Comparison of ENCODE assay signal across 8 cellular contexts in genomic region chr7:2353113-2353512, GRCh38. TPM values are rescaled to one million over a fixed set of nuclear protein-coding genes. Genes with fewer than 3 reads are reported as not detected.
DNase-seq lines count a peak whose midpoint lies in the region; TF ChIP-seq lines count a peak whose summit lies in the region.

No MANE protein-coding gene starts in this region.

- POLR2A ChIA-PET in Caco-2 (lab: Charles Lee) = interaction anchor here (1.2 to 1.7 kb wide), 3 partner anchors 43 to 111 kb away, joined by 3 to 6 read pairs (median 6); partner anchors contain the start of genes CHST12, MRM2 and NUDT1

- H3K4me3 Mint-ChIP-seq in Caco-2 (ENCODE audit: unreplicated experiment) = peak overlapping the region; percentile 94
- H3K4me3 Mint-ChIP-seq in endodermal cell = peak overlapping the region; percentile 85

- H3F3A ChIP-seq in OCI-LY1 (ENCODE audit: insufficient read depth, low read length) = no peaks in the 10 kb centered on the region

- H3K4me3 ChIP-seq in Caco-2 (ENCODE audit: low read depth, low read length) (peak overlapping the region; percentile 99), OCI-LY1 (ENCODE audit: low read depth, low read length, poor library complexity, severe bottlenecking) (peak overlapping the region; percentile 99), endodermal cell (ENCODE audit: low read length) (peak overlapping the region; percentile 94), neutrophil (ENCODE audit: low read depth in 1 of 2, low read length in 1 of 2) (peak overlapping the region; percentile 66 to 70)

- intact Hi-C loops in Caco-2 (cut with micrococcal nuclease; ENCODE audit: unreplicated experiment) = loop anchor here (5.0 kb wide), 1 partner anchor 41 kb away; the partner anchor contains the start of gene SNX8

- peaks cover 8% of the 10 kb centered on the region for H3K4me1 Mint-ChIP-seq in Caco-2 (ENCODE audit: low read depth, unreplicated experiment)
- peaks cover 5% of the 10 kb centered on the region for H3K4me1 Mint-ChIP-seq in endodermal cell

- H3K4me2 ChIP-seq in OCI-LY1 (ENCODE audit: low read length) = peak overlapping the region; percentile 90

- H3K36me3 Mint-ChIP-seq in Caco-2 (ENCODE audit: insufficient read depth, unreplicated experiment) (peaks cover 49% of the 10 kb centered on the region), endodermal cell (ENCODE audit: low read depth) (peaks cover 23% of the 10 kb centered on the region)

- BruUV-seq in Caco-2 (replicated peaks; lab: Mats Ljungman, UMichigan) = no TSS peak

- H3K9me3 Mint-ChIP-seq in Caco-2 (ENCODE audit: unreplicated experiment) = no peaks in the 10 kb centered on the region
- H3K9me3 Mint-ChIP-seq in endodermal cell = no peaks in the 10 kb centered on the region

- H3K27ac ChIP-seq in OCI-LY1 (ENCODE audit: low read depth, low read length, poor library complexity, severe bottlenecking) (no peak overlapping the region), endodermal cell (ENCODE audit: low read depth, low read length) (no peak overlapping the region), neutrophil (no peak overlapping the region)

- H3K27me3 Mint-ChIP-seq in Caco-2 (ENCODE audit: insufficient read depth, unreplicated experiment) (no peaks in the 10 kb centered on the region), endodermal cell (ENCODE audit: insufficient read depth) (no peaks in the 10 kb centered on the region)

- H3K9ac ChIP-seq in OCI-LY1 (ENCODE audit: low read length) = peak overlapping the region; percentile 92
- peak overlapping the region; percentile 99 for H3K9ac ChIP-seq in endodermal cell (ENCODE audit: extremely low read depth, low read length, poor library complexity, severe bottlenecking)

- H4K20me1 ChIP-seq in OCI-LY1 (ENCODE audit: insufficient read depth, low read length) = 0 out of 2 replicates have a peak, but pooled peaks cover 2% of the 10 kb centered on the region

- CTCF ChIA-PET in Caco-2 (lab: Charles Lee) = no interaction called here

- no peak for DNase-seq in Caco-2
- no peak for DNase-seq in endodermal cell
- no peak for DNase-seq in epidermal melanocyte (ENCODE audit: insufficient read length, low spot score)
- DNase-seq in GDM1 (lab: John Stamatoyannopoulos, UW) = no peak
- no peak for DNase-seq in GM13976 (ENCODE audit: low spot score)
- no peak for DNase-seq in GM03348 (ENCODE audit: low spot score)

- in situ Hi-C loops in GM13976 (cut with MboI; ENCODE audit: low sequenced_read_pairs, unreplicated experiment) = no loop called here

- H3K36me3 ChIP-seq in Caco-2 (ENCODE audit: control insufficient read depth, insufficient read depth, low read length) (no peaks in the 10 kb centered on the region), OCI-LY1 (ENCODE audit: insufficient read depth, low read length) (peaks cover 28% of the 10 kb centered on the region; the same call in 1 of the 2 replicates), endodermal cell (ENCODE audit: control insufficient read depth, insufficient read depth, low read length) (peaks cover 16% of the 10 kb centered on the region), neutrophil (no peaks in the 10 kb centered on the region)

- WGBS in endodermal cell (ENCODE audit: insufficient coverage in 1 of 2, insufficient read length in 1 of 2), 2 experiments = 97 to 98% methylated on average over 9 of the region's 11 CpGs

- H3K27me3 ChIP-seq in Caco-2 (replicated peaks; ENCODE audit: control insufficient read depth, insufficient read depth, low read length) (no peaks in the 10 kb centered on the region), OCI-LY1 (ENCODE audit: insufficient read depth, low read length) (no peaks in the 10 kb centered on the region), endodermal cell (ENCODE audit: control insufficient read depth, insufficient read depth, low read length, poor library complexity, severe bottlenecking) (no peaks in the 10 kb centered on the region), neutrophil (no peaks in the 10 kb centered on the region)

- H2AFZ ChIP-seq in OCI-LY1 (ENCODE audit: low read length) = no peak overlapping the region

- TF ChIP-seq CTCF in Caco-2 (IDR thresholded peaks at IDR 0.05; ENCODE audit: insufficient read depth in 1 of 2, low read depth in 1 of 2, low read length in 1 of 2, severe bottlenecking in 1 of 2, unreplicated experiment in 1 of 2) (no peak), OCI-LY1 (IDR thresholded peaks at IDR 0.05; ENCODE audit: low read length) (no peak), endodermal cell (conservative IDR thresholded peaks at IDR 0.05) (no peak), neutrophil (IDR thresholded peaks at IDR 0.05) (no peak), GM13976 (IDR thresholded peaks at IDR 0.05; ENCODE audit: borderline replicate concordance, control extremely low read depth, extremely low read depth, insufficient read depth, missing control alignments) (no peak)

- H3K27ac Mint-ChIP-seq in Caco-2 (ENCODE audit: unreplicated experiment) (peak overlapping the region; percentile 100), endodermal cell (no peak overlapping the region)

- H3K9me3 ChIP-seq in Caco-2 = no peaks in the 10 kb centered on the region
- no peaks in the 10 kb centered on the region for H3K9me3 ChIP-seq in OCI-LY1 (ENCODE audit: low read length)
- H3K9me3 ChIP-seq in endodermal cell (ENCODE audit: control insufficient read depth, low read length) = no peaks in the 10 kb centered on the region
- H3K9me3 ChIP-seq in neutrophil = no peaks in the 10 kb centered on the region

- no peaks in the 10 kb centered on the region for H3K9me2 ChIP-seq in OCI-LY1 (ENCODE audit: low read depth, low read length)

- H3K79me2 ChIP-seq in OCI-LY1 (ENCODE audit: insufficient read depth, low read length) = peaks cover 33% of the 10 kb centered on the region

- H3K4me1 ChIP-seq in Caco-2 (no peaks in the 10 kb centered on the region), OCI-LY1 (ENCODE audit: insufficient read depth, low read length, severe bottlenecking) (peaks cover 37% of the 10 kb centered on the region), endodermal cell (ENCODE audit: control insufficient read depth, insufficient read depth, low read length) (no peaks in the 10 kb centered on the region), neutrophil (ENCODE audit: control insufficient read depth in 1 of 2, insufficient read depth in 1 of 2, low read depth in 1 of 2, low read length in 1 of 2) (peaks cover 36 to 38% of the 10 kb centered on the region in 2 experiments)

RNA-seq across cellular contexts. Expression of gene EIF3B, which starts 1.5 kb away (rescaled TPM):
- total RNA-seq in Caco-2 (2022) = 306 and 314 TPM in 2 replicates
- total RNA-seq in endodermal cell = 100 to 1,000 TPM; 172 to 220 TPM
- 136 TPM for polyA plus RNA-seq in endodermal cell (2013, experiment 1 of 2)
- polyA plus RNA-seq in endodermal cell (2013, experiment 2 of 2) = 120 TPM

RNA-seq across cellular contexts. Expression of gene SNX8, which starts 38.9 kb away (rescaled TPM):
- total RNA-seq in Caco-2 (2022) (82.0 and 86.6 TPM in 2 replicates), endodermal cell (10 to 100 TPM; 53.0 to 53.2 TPM)
- polyA plus RNA-seq in endodermal cell (2013, experiment 1 of 2) = 21.3 TPM
- polyA plus RNA-seq in endodermal cell (2013, experiment 2 of 2) = 25.2 TPM

RNA-seq across cellular contexts. Expression of gene CHST12, which starts 50.3 kb away (rescaled TPM):
- total RNA-seq in Caco-2 (2022) (26.0 and 28.0 TPM in 2 replicates), endodermal cell (10 to 100 TPM; 14.5 to 18.5 TPM)
- 10.4 TPM for polyA plus RNA-seq in endodermal cell (2013, experiment 1 of 2)
- 10.5 TPM for polyA plus RNA-seq in endodermal cell (2013, experiment 2 of 2)
